8 cellular contexts compared by ENCODE assay signal in the genomic region with DNA sequence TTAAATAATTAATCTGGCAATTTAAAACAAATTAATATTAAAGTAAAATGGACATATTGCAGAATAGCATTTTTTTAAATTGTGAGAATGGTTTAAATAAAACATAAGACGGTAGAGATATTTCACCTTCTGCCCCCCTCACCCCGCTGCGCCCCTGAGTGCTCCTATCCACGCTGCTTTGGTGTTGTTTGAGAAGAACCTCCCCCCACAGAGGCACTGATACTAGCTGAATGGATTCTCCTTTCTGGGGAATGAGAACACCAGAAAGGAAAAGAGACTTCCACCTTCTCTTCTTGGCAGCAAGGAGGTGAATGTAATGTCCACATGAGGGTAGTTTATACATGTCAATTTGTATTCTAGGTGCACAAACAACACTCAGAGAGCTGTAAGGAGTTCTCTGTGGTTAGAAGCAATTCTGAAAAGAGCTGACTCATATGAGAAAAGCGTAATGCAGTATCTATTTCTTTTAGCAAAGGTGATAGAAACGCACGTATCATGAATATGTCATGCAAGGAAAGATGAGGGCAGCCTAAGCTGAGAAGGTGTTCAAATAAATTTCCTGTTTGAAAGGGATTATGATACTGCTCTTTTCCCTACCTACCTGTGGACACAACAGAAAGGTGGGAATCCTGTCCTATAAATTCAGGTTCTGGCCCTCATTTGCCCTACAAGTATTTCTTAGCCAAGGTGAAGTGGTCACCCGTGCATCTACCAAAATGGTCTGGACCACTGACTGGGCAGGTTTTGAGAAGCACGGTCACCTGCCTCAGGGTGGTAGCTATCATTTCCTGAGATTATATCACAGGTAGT.
A peak's percentile ranks its signal among the peaks of the same experiment; 100 is the strongest.
DNase-seq lines count a peak whose midpoint lies in the region; ATAC-seq, FAIRE-seq and TF ChIP-seq lines count a peak whose summit lies in the region.

No MANE protein-coding gene starts in this region.

- TF ChIP-seq POLR2A in GM12892 (IDR thresholded peaks at IDR 0.05; ENCODE audit: low read depth, low read length) (no peak), gastroesophageal sphincter (IDR thresholded peaks at IDR 0.05) (no peak)

- H3K4me3 Mint-ChIP-seq in activated naive CD8-positive, alpha-beta T cell treated with anti-CD3 and anti-CD28 coated beads, Interleukin-2, amount 50 U/mL, for 24 hours: no peak overlapping the region

- no peak overlapping the region for H3K9ac ChIP-seq in HUES6 (ENCODE audit: low read length)

- H3K27me3 Mint-ChIP-seq in activated naive CD8-positive, alpha-beta T cell treated with anti-CD3 and anti-CD28 coated beads, Interleukin-2, amount 50 U/mL, for 24 hours: no peaks in the 10 kb centered on the region

- H3K9me3 ChIP-seq in HUES6 (ENCODE audit: control insufficient read depth, insufficient read depth, low read depth, low read length) (no peaks in the 10 kb centered on the region), gastroesophageal sphincter (no peaks in the 10 kb centered on the region)

- H3K4me3 ChIP-seq in HUES6 (ENCODE audit: low read depth, low read length) (no peak overlapping the region), gastroesophageal sphincter (no peak overlapping the region)

- WGBS in gastroesophageal sphincter (ENCODE audit: low coverage in 1 of 2), 2 donors: 58 to 89% methylated on average over 7 to 9 of the region's 9 CpGs

- peaks cover 16% of the 10 kb centered on the region for H3K4me1 Mint-ChIP-seq in activated naive CD8-positive, alpha-beta T cell treated with anti-CD3 and anti-CD28 coated beads, Interleukin-2, amount 50 U/mL, for 24 hours

- DNase-seq in GM12892 (ENCODE audit: insufficient read length) (no peak), 8988T (no peak)
- DNase-seq in activated naive CD8-positive, alpha-beta T cell treated with anti-CD3 and anti-CD28 coated beads, Interleukin-2, amount 50 U/mL, for 24 hours: no peak

- H3K27ac Mint-ChIP-seq in activated naive CD8-positive, alpha-beta T cell treated with anti-CD3 and anti-CD28 coated beads, Interleukin-2, amount 50 U/mL, for 24 hours: no peak overlapping the region

- H3K36me3 Mint-ChIP-seq in activated naive CD8-positive, alpha-beta T cell treated with anti-CD3 and anti-CD28 coated beads, Interleukin-2, amount 50 U/mL, for 24 hours (ENCODE audit: low read depth): peaks cover 11% of the 10 kb centered on the region

- no peaks in the 10 kb centered on the region for H3K9me3 Mint-ChIP-seq in activated naive CD8-positive, alpha-beta T cell treated with anti-CD3 and anti-CD28 coated beads, Interleukin-2, amount 50 U/mL, for 24 hours

- H3K27ac ChIP-seq in HUES6 (ENCODE audit: low read depth, low read length) (0 out of 2 replicates have a peak overlapping the region, but pooled peaks have one; percentile 0), gastroesophageal sphincter (peak overlapping the region in 3 of 4 donors; percentile 68 to 83 (median 83))

- H3K27me3 ChIP-seq in HUES6 (ENCODE audit: control insufficient read depth, insufficient read depth, low read length): no peaks in the 10 kb centered on the region
- H3K27me3 ChIP-seq in gastroesophageal sphincter: no peaks in the 10 kb centered on the region

- H3K36me3 ChIP-seq in HUES6 (ENCODE audit: control insufficient read depth, insufficient read depth, low read length) (no peaks in the 10 kb centered on the region), gastroesophageal sphincter (no peaks in the 10 kb centered on the region)

- peak; percentile 78 for FAIRE-seq in GM12892 (lab: Jason Lieb, UNC)

- no peak for TF ChIP-seq CTCF in gastroesophageal sphincter (IDR thresholded peaks at IDR 0.05)

- ATAC-seq in GM21717 (IDR thresholded peaks at IDR 0.05; ENCODE audit: unreplicated experiment) (peak; percentile 59), gastroesophageal sphincter (no peak), HG02588 (IDR thresholded peaks at IDR 0.05; ENCODE audit: unreplicated experiment) (no peak), HG03571 (IDR thresholded peaks at IDR 0.05; ENCODE audit: unreplicated experiment) (no peak)
- ATAC-seq in activated naive CD8-positive, alpha-beta T cell treated with anti-CD3 and anti-CD28 coated beads, Interleukin-2, amount 50 U/mL, for 24 hours: no peak

- TF ChIP-seq EP300 in gastroesophageal sphincter (IDR thresholded peaks at IDR 0.05): no peak

- H3K4me1 ChIP-seq in HUES6 (ENCODE audit: control insufficient read depth, insufficient read depth, low read length) (peaks cover 36% of the 10 kb centered on the region), gastroesophageal sphincter (peaks cover 16 to 48% (median 18%) of the 10 kb centered on the region in 3 donors)
